Comparison of ENCODE assay signal across 8 cellular contexts in the genomic region with DNA sequence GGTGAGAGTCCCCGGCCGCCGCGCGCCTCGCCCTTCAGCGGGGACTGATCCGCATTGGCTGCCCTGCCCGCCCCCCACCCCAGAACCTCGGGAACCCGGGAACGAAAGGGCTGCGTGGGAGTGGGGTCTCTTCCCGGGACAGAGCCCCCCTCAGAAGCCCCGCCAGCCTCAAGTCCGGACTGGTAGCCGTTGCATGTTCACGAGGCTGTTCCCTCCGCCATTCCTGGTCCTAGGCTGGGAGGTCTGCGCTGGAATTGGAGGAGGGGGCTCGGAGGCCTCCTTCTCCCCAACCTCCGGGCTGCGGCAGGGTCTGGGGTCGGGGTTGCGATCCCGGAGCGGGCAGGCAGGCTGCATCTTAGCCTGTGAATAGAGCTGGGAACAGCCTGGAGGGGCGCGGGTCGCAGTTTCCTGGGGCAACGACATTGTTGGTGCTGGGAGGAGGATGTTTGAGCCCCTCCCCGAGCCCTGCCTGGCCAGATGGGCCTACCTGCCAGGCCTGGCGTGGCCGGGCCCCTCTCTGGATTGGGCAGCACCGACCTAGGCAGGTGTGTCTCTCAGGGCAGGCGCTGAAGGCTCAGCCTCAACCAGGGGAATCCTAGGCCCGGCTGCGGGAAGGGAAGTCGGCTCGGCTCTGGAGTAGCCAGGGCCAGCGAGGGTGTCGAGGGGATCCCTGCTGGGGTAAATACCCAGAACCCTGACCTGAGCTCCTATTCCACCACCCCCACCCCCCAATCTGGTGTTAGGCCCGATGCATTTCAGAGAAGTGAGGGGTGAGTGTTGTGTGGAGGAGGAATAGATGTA. TPM values are rescaled to one million over a fixed set of nuclear protein-coding genes. Genes with fewer than 3 reads are reported as not detected.
DNase-seq lines count a peak whose midpoint lies in the region; ATAC-seq and TF ChIP-seq lines count a peak whose summit lies in the region.

No MANE protein-coding gene starts in this region.

- H3K4me1 ChIP-seq in HAP-1 (no peaks in the 10 kb centered on the region; the same call in 1 of the 2 replicates), RWPE2 (ENCODE audit: insufficient read depth, poor library complexity, severe bottlenecking) (no peaks in the 10 kb centered on the region), sigmoid colon (peaks cover 0 to 18% (median 15%) of the 10 kb centered on the region in 4 donors)

- peaks cover 40% of the 10 kb centered on the region for H3K4me1 Mint-ChIP-seq in glutamatergic neuron (ENCODE audit: low read depth, unreplicated experiment)

- H3K36me3 ChIP-seq in HAP-1 (replicated peaks) (peaks cover 5% of the 10 kb centered on the region; the same call in 1 of the 2 replicates), RWPE2 (ENCODE audit: low read depth) (peaks cover 2% of the 10 kb centered on the region; the same call in 1 of the 2 replicates), sigmoid colon (peaks cover 0 to 11% (median 7%) of the 10 kb centered on the region in 4 donors)

- peaks cover 25% of the 10 kb centered on the region for H3K9me3 Mint-ChIP-seq in glutamatergic neuron (ENCODE audit: unreplicated experiment)

- intact Hi-C loops in sigmoid colon (cut with DNase I): no loop called here

- no peak for TF ChIP-seq CTCF in RWPE2 (IDR thresholded peaks at IDR 0.05; ENCODE audit: poor library complexity, severe bottlenecking)
- TF ChIP-seq CTCF in glutamatergic neuron (IDR thresholded peaks at IDR 0.05; ENCODE audit: partially characterized antibody, unreplicated experiment): no peak
- TF ChIP-seq CTCF in sigmoid colon (IDR thresholded peaks at IDR 0.05): no peak

- H3K27ac Mint-ChIP-seq in glutamatergic neuron (ENCODE audit: unreplicated experiment): peak overlapping the region; percentile 93

- H3K4me3 ChIP-seq in HAP-1 (peak overlapping the region; percentile 38), RWPE2 (ENCODE audit: severe bottlenecking) (peak overlapping the region; percentile 71), sigmoid colon (peak overlapping the region; percentile 4 to 59 (median 51))

- in situ Hi-C loops in HAP-1 (cut with MboI; ENCODE audit: low sequenced_read_pairs): no loop called here

- TF ChIP-seq POLR2A in sigmoid colon (IDR thresholded peaks at IDR 0.05): no peak

- peaks cover 28% of the 10 kb centered on the region for H3K27me3 Mint-ChIP-seq in glutamatergic neuron (ENCODE audit: unreplicated experiment)

- H3K9me3 ChIP-seq in HAP-1: no peaks in the 10 kb centered on the region
- H3K9me3 ChIP-seq in RWPE2 (ENCODE audit: severe bottlenecking): no peaks in the 10 kb centered on the region
- H3K9me3 ChIP-seq in sigmoid colon: no peaks in the 10 kb centered on the region

- no peak for DNase-seq in HAP-1 (ENCODE audit: low spot score in 2 of 2)
- DNase-seq in RWPE2 (ENCODE audit: low spot score): no peak
- DNase-seq in glutamatergic neuron: peak; percentile 66
- no peak for DNase-seq in sigmoid colon
- no peak for DNase-seq in HuH-7 (ENCODE audit: low spot score)
- no peak for DNase-seq in hippocampal formation (lab: John Stamatoyannopoulos, UW)
- no peak for DNase-seq in amniotic stem cell (lab: John Stamatoyannopoulos, UW)

- H3K27ac ChIP-seq in RWPE2 (ENCODE audit: poor library complexity, severe bottlenecking) (no peak overlapping the region), sigmoid colon (no peak overlapping the region)

- ATAC-seq in RWPE2 (ENCODE audit: low read depth) (no peak), HG02642 (IDR thresholded peaks at IDR 0.05; ENCODE audit: poor library complexity, unreplicated experiment) (no peak)

- peak overlapping the region; percentile 90 for H3K4me3 Mint-ChIP-seq in glutamatergic neuron (ENCODE audit: unreplicated experiment)

- WGBS in sigmoid colon, 2 donors: 16 to 21% methylated on average over 43 of the region's 43 CpGs

- H3K36me3 Mint-ChIP-seq in glutamatergic neuron (ENCODE audit: unreplicated experiment): no peaks in the 10 kb centered on the region

- TF ChIP-seq EP300 in sigmoid colon (IDR thresholded peaks at IDR 0.05): no peak

- no peaks in the 10 kb centered on the region for H3K27me3 ChIP-seq in HAP-1 (ENCODE audit: low read depth)
- H3K27me3 ChIP-seq in RWPE2 (ENCODE audit: insufficient read depth, poor library complexity, severe bottlenecking): no peaks in the 10 kb centered on the region
- H3K27me3 ChIP-seq in sigmoid colon: peaks cover 0 to 6% (median 3%) of the 10 kb centered on the region in 3 donors

RNA-seq across cellular contexts. Expression of a gene that starts 0.7 kb away (rescaled TPM):
- 299 TPM for total RNA-seq in glutamatergic neuron (ENCODE audit: unreplicated experiment)
- 10 to 100 TPM in 2 of 4 donors, 1 to 10 TPM in 2; 4.9 to 15.5 (median 8.8) TPM for total RNA-seq in sigmoid colon
- 1 to 10 TPM; 1.2 to 4.2 (median 1.8) TPM for polyA plus RNA-seq in sigmoid colon

RNA-seq across cellular contexts. Expression of a gene that starts 20.9 kb away (rescaled TPM):
- 0.78 TPM for total RNA-seq in glutamatergic neuron (ENCODE audit: unreplicated experiment)
- 1 to 10 TPM in 2 of 4 donors, not detected in 2; 2.2 to 3.5 TPM for total RNA-seq in sigmoid colon
- polyA plus RNA-seq in sigmoid colon: under 1 TPM in 1 of 3 donors, not detected in 2; 0.64 TPM

RNA-seq across cellular contexts. Expression of a gene that starts 31.6 kb away (rescaled TPM):
- total RNA-seq in glutamatergic neuron (ENCODE audit: unreplicated experiment) (51.8 TPM), sigmoid colon (10 to 100 TPM; 13.8 to 28.2 (median 21.6) TPM)
- 10 to 100 TPM; 30.3 to 46.3 (median 37.8) TPM for polyA plus RNA-seq in sigmoid colon

RNA-seq across cellular contexts. Expression of a gene that starts 36.3 kb away (rescaled TPM):
- total RNA-seq in glutamatergic neuron (ENCODE audit: unreplicated experiment): 3.0 TPM
- total RNA-seq in sigmoid colon: not detected
- polyA plus RNA-seq in sigmoid colon: 10 to 100 TPM in 1 of 3 donors, under 1 TPM in 1, not detected in 1; 0.46 to 13.6 TPM

RNA-seq across cellular contexts. Expression of a gene that starts 38.8 kb away (rescaled TPM):
- total RNA-seq in glutamatergic neuron (ENCODE audit: unreplicated experiment) (44.0 TPM), sigmoid colon (10 to 100 TPM; 27.5 to 49.3 (median 38.9) TPM)
- polyA plus RNA-seq in sigmoid colon: 10 to 100 TPM in 2 of 3 donors, 1 to 10 TPM in 1; 5.3 to 14.9 (median 13.2) TPM

Comparison
In these comparisons a context has a peak if more than half of its experiments do, and no peak if none do; other contexts are left out.
1. RNA of a gene that starts 0.7 kb away (total RNA-seq): 299 TPM in glutamatergic neuron (single experiment); 4.9 to 15.5 TPM in sigmoid colon; every median in the first group is over 10 times any median in the second.
2. Peak in every context shown above with its lines, with median percentiles within 50 percentile points of each other: H3K4me3 ChIP-seq.